ENCODE assay signal across 8 cellular contexts in genomic region chr2:192162392-192163042, GRCh38. TPM values are rescaled to one million over a fixed set of nuclear protein-coding genes. Genes with fewer than 3 reads are reported as not detected.
DNase-seq lines count a peak whose midpoint lies in the region; ATAC-seq and TF ChIP-seq lines count a peak whose summit lies in the region.

No MANE protein-coding gene starts in this region.

- H3K36me3 ChIP-seq in heart right ventricle: no peaks in the 10 kb centered on the region

- peaks cover 0 to 11% (median 6%) of the 10 kb centered on the region in 9 donors for H3K4me1 ChIP-seq in heart right ventricle

- peaks cover 0 to 5% (median 0%) of the 10 kb centered on the region in 7 donors for H3K27me3 ChIP-seq in heart right ventricle

- WGBS in heart right ventricle, 2 donors: 16 to 17% methylated on average over 4 of the region's 4 CpGs

- H3K36me3 Mint-ChIP-seq in activated naive CD4-positive, alpha-beta T cell treated with anti-CD3 and anti-CD28 coated beads, Interleukin-2, amount 50 U/mL, for 72 hours: no peaks in the 10 kb centered on the region

- DNase-seq in DMS79 (lab: John Stamatoyannopoulos, UW) (peak; percentile 2), heart right ventricle (peak in 1 of 2 donors; percentile 79), retina (peak; percentile 67)
- peak in 1 of 2 donors; percentile 76 for DNase-seq in activated naive CD4-positive, alpha-beta T cell treated with anti-CD3 and anti-CD28 coated beads, Interleukin-2, amount 50 U/mL, for 72 hours (ENCODE audit: low spot score in 2 of 2)

- no peak overlapping the region for H3K27ac Mint-ChIP-seq in activated naive CD4-positive, alpha-beta T cell treated with anti-CD3 and anti-CD28 coated beads, Interleukin-2, amount 50 U/mL, for 72 hours

- ATAC-seq in GM21528 (IDR thresholded peaks at IDR 0.05; ENCODE audit: low FRiP score, unreplicated experiment): peak; percentile 74
- peak; percentile 95 for ATAC-seq in SK-N-SH treated with all-trans-retinoic acid at 6 μM for 48 hours
- ATAC-seq in activated naive CD4-positive, alpha-beta T cell treated with anti-CD3 and anti-CD28 coated beads, Interleukin-2, amount 50 U/mL, for 72 hours: peak; percentile 59 to 74
- peak in 7 of 8 donors; percentile 77 to 90 (median 86) for ATAC-seq in heart right ventricle
- no peak for ATAC-seq in HG03025 (IDR thresholded peaks at IDR 0.05; ENCODE audit: low FRiP score, unreplicated experiment)

- no peaks in the 10 kb centered on the region for H3K9me3 ChIP-seq in heart right ventricle

- H3K27ac ChIP-seq in heart right ventricle: peak overlapping the region in 1 of 10 donors; percentile 11

- H3K4me3 ChIP-seq in heart right ventricle: peak overlapping the region in 5 of 10 donors; percentile 11 to 34 (median 22)

- peak; percentile 83 for TF ChIP-seq CTCF in LNCAP (IDR thresholded peaks at IDR 0.05)
- TF ChIP-seq CTCF in heart right ventricle (IDR thresholded peaks at IDR 0.05): peak; percentile 81 to 98 (median 92)

- intact Hi-C loops in heart right ventricle (cut with DNase I): loop anchor here in 9 of 10 donors (1.0 to 10.0 kb wide), 11 partner anchors 268 to 608 kb away; no protein-coding TSS in a partner anchor

- no peaks in the 10 kb centered on the region for H3K9me3 Mint-ChIP-seq in activated naive CD4-positive, alpha-beta T cell treated with anti-CD3 and anti-CD28 coated beads, Interleukin-2, amount 50 U/mL, for 72 hours

TF ChIP-seq in SK-N-SH treated with all-trans-retinoic acid at 6 μM for 48 hours, 23 proteins besides CTCF, POLR2A, EP300 and RAD21:
- no peak for TF ChIP-seq TCF4 (CRISPR knock-in tag; IDR thresholded peaks at IDR 0.05; ENCODE audit: borderline replicate concordance)
- no peak for TF ChIP-seq ISL1 (CRISPR knock-in tag; IDR thresholded peaks at IDR 0.05)
- TF ChIP-seq, protein P1, sequence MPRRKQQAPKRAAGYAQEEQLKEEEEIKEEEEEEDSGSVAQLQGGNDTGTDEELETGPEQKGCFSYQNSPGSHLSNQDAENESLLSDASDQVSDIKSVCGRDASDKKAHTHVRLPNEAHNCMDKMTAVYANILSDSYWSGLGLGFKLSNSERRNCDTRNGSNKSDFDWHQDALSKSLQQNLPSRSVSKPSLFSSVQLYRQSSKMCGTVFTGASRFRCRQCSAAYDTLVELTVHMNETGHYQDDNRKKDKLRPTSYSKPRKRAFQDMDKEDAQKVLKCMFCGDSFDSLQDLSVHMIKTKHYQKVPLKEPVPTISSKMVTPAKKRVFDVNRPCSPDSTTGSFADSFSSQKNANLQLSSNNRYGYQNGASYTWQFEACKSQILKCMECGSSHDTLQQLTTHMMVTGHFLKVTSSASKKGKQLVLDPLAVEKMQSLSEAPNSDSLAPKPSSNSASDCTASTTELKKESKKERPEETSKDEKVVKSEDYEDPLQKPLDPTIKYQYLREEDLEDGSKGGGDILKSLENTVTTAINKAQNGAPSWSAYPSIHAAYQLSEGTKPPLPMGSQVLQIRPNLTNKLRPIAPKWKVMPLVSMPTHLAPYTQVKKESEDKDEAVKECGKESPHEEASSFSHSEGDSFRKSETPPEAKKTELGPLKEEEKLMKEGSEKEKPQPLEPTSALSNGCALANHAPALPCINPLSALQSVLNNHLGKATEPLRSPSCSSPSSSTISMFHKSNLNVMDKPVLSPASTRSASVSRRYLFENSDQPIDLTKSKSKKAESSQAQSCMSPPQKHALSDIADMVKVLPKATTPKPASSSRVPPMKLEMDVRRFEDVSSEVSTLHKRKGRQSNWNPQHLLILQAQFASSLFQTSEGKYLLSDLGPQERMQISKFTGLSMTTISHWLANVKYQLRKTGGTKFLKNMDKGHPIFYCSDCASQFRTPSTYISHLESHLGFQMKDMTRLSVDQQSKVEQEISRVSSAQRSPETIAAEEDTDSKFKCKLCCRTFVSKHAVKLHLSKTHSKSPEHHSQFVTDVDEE (CRISPR knock-in tag; IDR thresholded peaks at IDR 0.05): no peak
- no peak for TF ChIP-seq TOX (CRISPR knock-in tag; IDR thresholded peaks at IDR 0.05; ENCODE audit: borderline replicate concordance)
- TF ChIP-seq, protein P2, sequence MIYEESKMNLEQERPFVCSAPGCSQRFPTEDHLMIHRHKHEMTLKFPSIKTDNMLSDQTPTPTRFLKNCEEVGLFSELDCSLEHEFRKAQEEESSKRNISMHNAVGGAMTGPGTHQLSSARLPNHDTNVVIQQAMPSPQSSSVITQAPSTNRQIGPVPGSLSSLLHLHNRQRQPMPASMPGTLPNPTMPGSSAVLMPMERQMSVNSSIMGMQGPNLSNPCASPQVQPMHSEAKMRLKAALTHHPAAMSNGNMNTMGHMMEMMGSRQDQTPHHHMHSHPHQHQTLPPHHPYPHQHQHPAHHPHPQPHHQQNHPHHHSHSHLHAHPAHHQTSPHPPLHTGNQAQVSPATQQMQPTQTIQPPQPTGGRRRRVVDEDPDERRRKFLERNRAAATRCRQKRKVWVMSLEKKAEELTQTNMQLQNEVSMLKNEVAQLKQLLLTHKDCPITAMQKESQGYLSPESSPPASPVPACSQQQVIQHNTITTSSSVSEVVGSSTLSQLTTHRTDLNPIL (CRISPR knock-in tag; IDR thresholded peaks at IDR 0.05; ENCODE audit: low read depth): no peak
- no peak for TF ChIP-seq ZNF565 (CRISPR knock-in tag; conservative IDR thresholded peaks at IDR 0.05; ENCODE audit: low read depth)
- TF ChIP-seq ZNF70 (CRISPR knock-in tag; IDR thresholded peaks at IDR 0.05): no peak

RNA-seq across cellular contexts. Expression of gene TMEFF2, which starts 32.2 kb away (rescaled TPM):
- total RNA-seq in activated naive CD4-positive, alpha-beta T cell treated with anti-CD3 and anti-CD28 coated beads, Interleukin-2, amount 50 U/mL, for 72 hours: not detected
- under 1 TPM in 3 of 10 donors, not detected in 7; 0.09 to 0.41 (median 0.17) TPM for total RNA-seq in heart right ventricle
- polyA plus RNA-seq in heart right ventricle: under 1 TPM in 1 of 2 donors, not detected in 1; 0.16 TPM
